Comparison of ENCODE assay signal across 9 cellular contexts in genomic region chr14:20631821-20632389, GRCh38. TPM values are rescaled to one million over a fixed set of nuclear protein-coding genes. Genes with fewer than 3 reads are reported as not detected.
DNase-seq lines count a peak whose midpoint lies in the region; ATAC-seq, FAIRE-seq and TF ChIP-seq lines count a peak whose summit lies in the region.
"Had no signal": no experiment of that assay in that cellular context is flagged by ENCODE, and none has a peak within 500 bp of the region (broad histone marks: within the 10 kb centered on the region; RNA-seq: fewer than 3 reads in every experiment).

No MANE protein-coding gene starts in this region.

- H3K9me1 ChIP-seq in K562 (ENCODE audit: control insufficient read depth, insufficient read depth, low read length), result no peaks in the 10 kb centered on the region

- POLR2A ChIA-PET in K562 (lab: Yijun Ruan, JAX), result interaction anchor here (2.4 kb wide), 1 partner anchor 50 kb away, joined by 6 read pairs; no protein-coding TSS in a partner anchor

- peak overlapping the region; percentile 63 for H2AFZ ChIP-seq in K562 (ENCODE audit: low read depth, low read length)

- no peaks in the 10 kb centered on the region for H3K79me2 ChIP-seq in K562 (ENCODE audit: control insufficient read depth, insufficient read depth, low read length)

- H3K27me3 ChIP-seq in K562 (ENCODE audit: control insufficient read depth in 2 of 2, insufficient read depth in 2 of 2, low read length in 2 of 2) (peaks cover 4 to 5% of the 10 kb centered on the region in 2 experiments; a peak in 2 of 5 replicates), skeletal muscle satellite cell (ENCODE audit: control insufficient read depth, insufficient read depth, low read length) (peaks cover 23% of the 10 kb centered on the region)

- DNase-seq in GM13977 (ENCODE audit: low spot score), result peak; percentile 27
- DNase-seq in NAMALWA (ENCODE audit: low spot score), result peak; percentile 54
- DNase-seq in K562 (ENCODE audit: extremely low read depth in 1 of 4, low spot score in 3 of 4), result peak; percentile 27 to 70 (median 36)
- DNase-seq in iPS-NIHi7 (ENCODE audit: extremely low spot score), result peak; percentile 59
- DNase-seq in stimulated activated CD4-positive, alpha-beta T cell treated with anti-CD3 and anti-CD28 coated beads, Interleukin-4, amount 100 ng/mL, for 4 hours, result no peak
- no peak for DNase-seq in Ammon's horn (ENCODE audit: low spot score)

- in situ Hi-C loops in GM13977 (cut with MboI; ENCODE audit: low pct_unique_long_range_greater_than_20kb, low sequenced_read_pairs, unreplicated experiment) (no loop called here), K562 (cut with MboI) (loop anchor here (5.0 kb wide), 1 partner anchor 50 kb away; the partner anchor contains the start of gene RNASE4)

- H3K4me2 ChIP-seq in K562 (ENCODE audit: insufficient read depth, low read length) (peak overlapping the region; percentile 78), skeletal muscle satellite cell (ENCODE audit: low read length) (peak overlapping the region; percentile 82)

- TF ChIP-seq RAD21 in K562 (CRISPR knock-in tag; conservative IDR thresholded peaks at IDR 0.05 in 1 of 2, IDR thresholded peaks at IDR 0.05 in 1 of 2), result no peak

- WGBS in K562 (ENCODE audit: insufficient coverage, low coverage, missing lambda C conversion rate), result 4% methylated on average over 17 of the region's 19 CpGs

- ATAC-seq in K562 (peak; percentile 73), GM21619 (IDR thresholded peaks at IDR 0.05; ENCODE audit: unreplicated experiment) (no peak)

- intact Hi-C loops in K562 (cut with micrococcal nuclease), result loop anchor here (2.0 kb wide), 1 partner anchor 51 kb away; no protein-coding TSS in a partner anchor

- no peak for FAIRE-seq in K562 (lab: Jason Lieb, UNC)

- no TSS peak for BruUV-seq in K562 (replicated peaks; lab: Mats Ljungman, UMichigan)

- peaks cover 5 to 7% of the 10 kb centered on the region in 2 experiments; a peak in 4 of 5 replicates for H3K4me1 ChIP-seq in K562 (replicated peaks in 1 of 2; ENCODE audit: control insufficient read depth in 2 of 2, insufficient read depth in 2 of 2, low read length in 2 of 2)
- peaks cover 19% of the 10 kb centered on the region for H3K4me1 ChIP-seq in skeletal muscle satellite cell (ENCODE audit: control insufficient read depth, insufficient read depth, low read length)

- H3K9me3 ChIP-seq in K562 (replicated peaks; ENCODE audit: control insufficient read depth, insufficient read depth, low read depth, low read length) (no peaks in the 10 kb centered on the region), skeletal muscle satellite cell (replicated peaks; ENCODE audit: low read length) (no peaks in the 10 kb centered on the region)

- peak overlapping the region in 1 of 2 experiments; percentile 90; a peak in 3 of 4 replicates for H3K9ac ChIP-seq in K562 (ENCODE audit: insufficient read depth in 1 of 2, low read depth in 2 of 2, low read length in 2 of 2)
- H3K9ac ChIP-seq in skeletal muscle satellite cell (ENCODE audit: low read depth, low read length), result no peak overlapping the region

- H4K20me1 ChIP-seq in K562 (replicated peaks; ENCODE audit: control insufficient read depth, insufficient read depth, low read length), result peaks cover 6% of the 10 kb centered on the region; the same call in 1 of the 2 replicates

- peak overlapping the region; percentile 40 for H3K4me3 ChIP-seq in K562
- peak overlapping the region; percentile 64 for H3K4me3 ChIP-seq in skeletal muscle satellite cell (ENCODE audit: low read length)

- H3K36me3 ChIP-seq in K562 (ENCODE audit: control insufficient read depth, insufficient read depth, low read length) (no peaks in the 10 kb centered on the region), skeletal muscle satellite cell (ENCODE audit: insufficient read depth, low read length) (no peaks in the 10 kb centered on the region)

- CTCF ChIA-PET in K562 (lab: Yijun Ruan, JAX; ENCODE audit: low intra/inter-chr PET ratio), result interaction anchor here (1.1 kb wide), 1 partner anchor 23 kb away, joined by 3 read pairs; no protein-coding TSS in a partner anchor

- no peak for TF ChIP-seq EP300 in K562 (IDR thresholded peaks at IDR 0.05; ENCODE audit: low read length)

- no peak overlapping the region for H3K27ac ChIP-seq in K562 (ENCODE audit: extremely low read depth, low read depth, low read length)

- TF ChIP-seq POLR2A in K562 (conservative IDR thresholded peaks at IDR 0.05), result no peak

- TF ChIP-seq CTCF in GM13977 (IDR thresholded peaks at IDR 0.05; ENCODE audit: extremely low read depth, insufficient read depth, missing control alignments), result no peak
- no peak for TF ChIP-seq CTCF in K562 (IDR thresholded peaks at IDR 0.05 in 2 of 3, conservative IDR thresholded peaks at IDR 0.05 in 1 of 3; ENCODE audit: insufficient read depth in 2 of 3, low read depth in 1 of 3, low read length in 3 of 3)

RNA-seq across cellular contexts. Expression of gene OR6S1, which starts 9.6 kb away (rescaled TPM):
- not detected in 2 replicates for total RNA-seq in K562 (2011; cell fraction: chromatin; rRNA removed; ENCODE audit: low replicate concordance)
- total RNA-seq in K562 (2011; cell fraction: nucleolus; rRNA removed), result not detected in 2 replicates
- not detected in 2 replicates for total RNA-seq in K562 (2011; cell fraction: nucleoplasm; rRNA removed)
- total RNA-seq in K562 (2014; rRNA removed) (not detected in 2 replicates), K562 (2014; rRNA removed; fragmentation: Illumina TruSeq; extraction: Trizol) (not detected in 2 replicates), K562 (2015; rRNA removed; fragmentation: Illumina TruSeq; extraction: Trizol) (not detected in 2 replicates), K562 (2021) (not detected in 2 replicates)
- polyA plus RNA-seq in K562 (2011; rRNA removed) (not detected in 2 replicates), K562 (2014; fragmentation: Illumina TruSeq; extraction: Trizol) (not detected in 2 replicates), K562 (2014; fragmentation: Nextera tagmentation; extraction: Ambion mirVana) (not detected), K562 (2014; rRNA removed) (not detected in 2 replicates)
- not detected in 2 replicates for polyA plus RNA-seq in K562 (2011; cell fraction: cytosol; rRNA removed)
- polyA plus RNA-seq in K562 (2011; cell fraction: nucleus; rRNA removed), result not detected in 2 replicates
- not detected in 2 replicates for polyA plus RNA-seq in K562 (2012)
- polyA minus RNA-seq in K562 (2011; rRNA and poly(A)+ RNA removed), result not detected in 2 replicates
- polyA minus RNA-seq in K562 (2011; cell fraction: cytosol; rRNA and poly(A)+ RNA removed), result not detected in 2 replicates
- not detected in 2 replicates for polyA minus RNA-seq in K562 (2011; cell fraction: nucleus; rRNA and poly(A)+ RNA removed)
- not detected in 2 replicates for total RNA-seq in skeletal muscle satellite cell (2012; rRNA removed)
- total RNA-seq: temporal lobe had no signal

RNA-seq across cellular contexts. Expression of gene RNASE12, which starts 40.7 kb away (rescaled TPM):
- total RNA-seq in K562 (2011; cell fraction: chromatin; rRNA removed; ENCODE audit: low replicate concordance), result not detected in 2 replicates
- total RNA-seq in K562 (2011; cell fraction: nucleolus; rRNA removed), result not detected in 2 replicates
- total RNA-seq in K562 (2011; cell fraction: nucleoplasm; rRNA removed), result not detected in 2 replicates
- total RNA-seq in K562 (2014; rRNA removed) (not detected in 2 replicates), K562 (2014; rRNA removed; fragmentation: Illumina TruSeq; extraction: Trizol) (not detected in 2 replicates), K562 (2015; rRNA removed; fragmentation: Illumina TruSeq; extraction: Trizol) (not detected in 2 replicates), K562 (2021) (not detected in 2 replicates)
- polyA plus RNA-seq in K562 (2011; rRNA removed) (not detected in 2 replicates), K562 (2014; fragmentation: Illumina TruSeq; extraction: Trizol) (not detected in 2 replicates), K562 (2014; fragmentation: Nextera tagmentation; extraction: Ambion mirVana) (under 1 TPM in 1 of 2 experiments, not detected in 1; 0.24 TPM), K562 (2014; rRNA removed) (not detected in 2 replicates)
- polyA plus RNA-seq in K562 (2011; cell fraction: cytosol; rRNA removed), result not detected in 2 replicates
- polyA plus RNA-seq in K562 (2011; cell fraction: nucleus; rRNA removed), result not detected in 2 replicates
- not detected in 2 replicates for polyA plus RNA-seq in K562 (2012)
- polyA minus RNA-seq in K562 (2011; rRNA and poly(A)+ RNA removed), result not detected in 2 replicates
- polyA minus RNA-seq in K562 (2011; cell fraction: cytosol; rRNA and poly(A)+ RNA removed), result not detected in 2 replicates
- not detected in 2 replicates for polyA minus RNA-seq in K562 (2011; cell fraction: nucleus; rRNA and poly(A)+ RNA removed)
- total RNA-seq in skeletal muscle satellite cell (2012; rRNA removed), result not detected in 2 replicates
- total RNA-seq: temporal lobe had no signal

RNA-seq across cellular contexts. Expression of gene RNASE11, which starts 44.1 kb away (rescaled TPM):
- total RNA-seq in K562 (2011; cell fraction: chromatin; rRNA removed; ENCODE audit: low replicate concordance), result not detected in 2 replicates
- not detected in 2 replicates for total RNA-seq in K562 (2011; cell fraction: nucleolus; rRNA removed)
- total RNA-seq in K562 (2011; cell fraction: nucleoplasm; rRNA removed), result not detected in 2 replicates
- total RNA-seq in K562 (2014; rRNA removed) (not detected in 2 replicates), K562 (2014; rRNA removed; fragmentation: Illumina TruSeq; extraction: Trizol) (0.22 TPM in 1 of 2 replicates, not detected in the other), K562 (2015; rRNA removed; fragmentation: Illumina TruSeq; extraction: Trizol) (not detected in 2 replicates), K562 (2021) (not detected in 2 replicates)
- polyA plus RNA-seq in K562 (2011; rRNA removed) (not detected in 2 replicates), K562 (2014; fragmentation: Illumina TruSeq; extraction: Trizol) (0.16 TPM in 1 of 2 replicates, not detected in the other), K562 (2014; fragmentation: Nextera tagmentation; extraction: Ambion mirVana) (under 1 TPM in 1 of 2 experiments, not detected in 1; 0.29 TPM), K562 (2014; rRNA removed) (not detected in 2 replicates)
- polyA plus RNA-seq in K562 (2011; cell fraction: cytosol; rRNA removed), result not detected in 2 replicates
- not detected in 2 replicates for polyA plus RNA-seq in K562 (2011; cell fraction: nucleus; rRNA removed)
- polyA plus RNA-seq in K562 (2012), result not detected in 2 replicates
- not detected in 2 replicates for polyA minus RNA-seq in K562 (2011; rRNA and poly(A)+ RNA removed)
- not detected in 2 replicates for polyA minus RNA-seq in K562 (2011; cell fraction: cytosol; rRNA and poly(A)+ RNA removed)
- polyA minus RNA-seq in K562 (2011; cell fraction: nucleus; rRNA and poly(A)+ RNA removed), result not detected in 2 replicates
- not detected in 2 replicates for total RNA-seq in skeletal muscle satellite cell (2012; rRNA removed)
- total RNA-seq: temporal lobe had no signal

RNA-seq across cellular contexts. Expression of gene RNASE4, which starts 52.5 kb away (rescaled TPM):
- total RNA-seq in K562 (2011; cell fraction: chromatin; rRNA removed; ENCODE audit: low replicate concordance), result not detected in 2 replicates
- 0.13 TPM in 1 of 2 replicates, not detected in the other for total RNA-seq in K562 (2011; cell fraction: nucleolus; rRNA removed)
- 0.38 TPM in 1 of 2 replicates, not detected in the other for total RNA-seq in K562 (2011; cell fraction: nucleoplasm; rRNA removed)
- total RNA-seq in K562 (2014; rRNA removed) (0.09 and 0.12 TPM in 2 replicates), K562 (2014; rRNA removed; fragmentation: Illumina TruSeq; extraction: Trizol) (0.22 TPM in 1 of 2 replicates, not detected in the other), K562 (2015; rRNA removed; fragmentation: Illumina TruSeq; extraction: Trizol) (not detected in 2 replicates), K562 (2021) (0.22 and 0.29 TPM in 2 replicates)
- polyA plus RNA-seq in K562 (2011; rRNA removed) (0.10 and 0.53 TPM in 2 replicates), K562 (2014; fragmentation: Illumina TruSeq; extraction: Trizol) (0.09 TPM in 1 of 2 replicates, not detected in the other), K562 (2014; fragmentation: Nextera tagmentation; extraction: Ambion mirVana) (under 1 TPM; 0.13 to 0.14 TPM), K562 (2014; rRNA removed) (not detected in 2 replicates)
- 0.12 and 0.46 TPM in 2 replicates for polyA plus RNA-seq in K562 (2011; cell fraction: cytosol; rRNA removed)
- polyA plus RNA-seq in K562 (2011; cell fraction: nucleus; rRNA removed), result 0.11 and 0.18 TPM in 2 replicates
- polyA plus RNA-seq in K562 (2012), result 0.14 and 0.64 TPM in 2 replicates
- 0.39 TPM in 1 of 2 replicates, not detected in the other for polyA minus RNA-seq in K562 (2011; rRNA and poly(A)+ RNA removed)
- not detected in 2 replicates for polyA minus RNA-seq in K562 (2011; cell fraction: cytosol; rRNA and poly(A)+ RNA removed)
- polyA minus RNA-seq in K562 (2011; cell fraction: nucleus; rRNA and poly(A)+ RNA removed), result not detected in 2 replicates
- 8.6 and 18.3 TPM in 2 replicates for total RNA-seq in skeletal muscle satellite cell (2012; rRNA removed)

RNA-seq across cellular contexts. Expression of gene ANG, which starts 56.7 kb away (rescaled TPM):
- total RNA-seq in K562 (2011; cell fraction: chromatin; rRNA removed; ENCODE audit: low replicate concordance), result not detected in 2 replicates
- not detected in 2 replicates for total RNA-seq in K562 (2011; cell fraction: nucleolus; rRNA removed)
- not detected in 2 replicates for total RNA-seq in K562 (2011; cell fraction: nucleoplasm; rRNA removed)
- total RNA-seq in K562 (2014; rRNA removed) (0.73 TPM in 1 of 2 replicates, not detected in the other), K562 (2014; rRNA removed; fragmentation: Illumina TruSeq; extraction: Trizol) (not detected in 2 replicates), K562 (2015; rRNA removed; fragmentation: Illumina TruSeq; extraction: Trizol) (not detected in 2 replicates), K562 (2021) (0.42 and 0.44 TPM in 2 replicates)
- polyA plus RNA-seq in K562 (2011; rRNA removed) (0.12 and 0.22 TPM in 2 replicates), K562 (2014; fragmentation: Illumina TruSeq; extraction: Trizol) (0.26 TPM in 1 of 2 replicates, not detected in the other), K562 (2014; fragmentation: Nextera tagmentation; extraction: Ambion mirVana) (under 1 TPM; 0.21 to 0.34 TPM), K562 (2014; rRNA removed) (0.96 TPM in 1 of 2 replicates, not detected in the other)
- polyA plus RNA-seq in K562 (2011; cell fraction: cytosol; rRNA removed), result 0.18 and 0.42 TPM in 2 replicates
- not detected in 2 replicates for polyA plus RNA-seq in K562 (2011; cell fraction: nucleus; rRNA removed)
- 0.27 and 0.37 TPM in 2 replicates for polyA plus RNA-seq in K562 (2012)
- polyA minus RNA-seq in K562 (2011; rRNA and poly(A)+ RNA removed), result not detected in 2 replicates
- polyA minus RNA-seq in K562 (2011; cell fraction: cytosol; rRNA and poly(A)+ RNA removed), result not detected in 2 replicates
- not detected in 2 replicates for polyA minus RNA-seq in K562 (2011; cell fraction: nucleus; rRNA and poly(A)+ RNA removed)
- 6.6 and 9.4 TPM in 2 replicates for total RNA-seq in skeletal muscle satellite cell (2012; rRNA removed)

Comparison
In these comparisons a context has a peak if more than half of its experiments do, and no peak if none do; other contexts are left out.
1. DNase-seq: peak in GM13977 (single experiment), NAMALWA (single experiment), K562 (4 of 4) and iPS-NIHi7 (single experiment); none in stimulated activated CD4-positive, alpha-beta T cell treated with anti-CD3 and anti-CD28 coated beads, Interleukin-4, amount 100 ng/mL, for 4 hours (0 of 2) and Ammon's horn (single experiment).